In the genomic region with DNA sequence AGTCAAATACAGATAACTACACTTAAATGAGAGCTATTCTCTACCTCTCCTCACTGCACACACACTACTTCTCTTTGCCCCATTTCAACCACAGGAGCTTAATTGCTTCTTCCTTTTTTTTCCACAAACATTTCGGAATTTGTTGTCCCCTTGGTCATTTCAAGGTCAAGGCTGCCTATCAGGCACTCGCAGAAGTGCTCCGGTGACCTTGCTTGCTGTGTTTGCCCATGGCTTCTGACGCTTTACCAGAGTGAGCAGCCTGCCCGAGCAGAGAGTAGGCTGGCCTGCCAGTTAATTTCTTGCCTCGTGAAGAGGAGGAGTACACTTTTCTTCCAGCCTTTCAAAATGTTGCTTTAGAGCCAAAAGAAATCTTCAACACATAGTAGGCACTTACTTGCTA, we compare ENCODE assay signal across 24 cellular contexts.
"Had no signal": no experiment of that assay in that cellular context is flagged by ENCODE, and none has a peak within 500 bp of the region (broad histone marks: within the 10 kb centered on the region; RNA-seq: fewer than 3 reads in every experiment).

No MANE protein-coding gene starts in this region.

- ATAC-seq: esophagus mucosa; left colon; natural killer cell; right cardiac atrium; stimulated activated naive CD8-positive, alpha-beta T cell treated with anti-CD3 and anti-CD28 coated beads, Interleukin-15, Interleukin-2, amounts not matched to agents 100 U/mL and 50 U/mL, for 24 hours had no signal

- H3K4me1 ChIP-seq: breast epithelium, neural progenitor cell, upper lobe of left lung, vagina had no signal

- H3K4me3 ChIP-seq: breast epithelium, neural progenitor cell, upper lobe of left lung, vagina had no signal

- H3K9ac ChIP-seq: neural progenitor cell had no signal

- H3K27me3 ChIP-seq: breast epithelium, neural progenitor cell, upper lobe of left lung, vagina had no signal

- DNase-seq: activated CD4-positive, alpha-beta T cell treated with anti-CD3 and anti-CD28 coated beads for 4 hours; activated CD4-positive, alpha-beta T cell treated with anti-CD3 and anti-CD28 coated beads, Interleukin-2, amount 50 U/mL, for 4 hours; activated CD4-positive, CD25-positive, alpha-beta regulatory T cell; activated effector memory CD4-positive, alpha-beta T cell treated with anti-CD3 and anti-CD28 coated beads, Interleukin-2, amount 50 U/mL, for 16 hours; activated naive CD4-positive, alpha-beta T cell treated with anti-CD3 and anti-CD28 coated beads, Interleukin-2, amount 50 U/mL, for 16 hours; activated T-cell treated with anti-CD3 and anti-CD28 coated beads for 4 hours; amygdala; central memory CD4-positive, alpha-beta T cell; endodermal cell; head of caudate nucleus; hippocampal formation; left colon; natural killer cell; occipital lobe; posterior cingulate gyrus; right cardiac atrium; stimulated activated CD4-positive, alpha-beta T cell treated with anti-CD3 and anti-CD28 coated beads, Interleukin-2, amount 100 ng/mL, for 48 hours; stimulated activated naive CD8-positive, alpha-beta T cell treated with anti-CD3 and anti-CD28 coated beads, Interleukin-15, Interleukin-2, amounts not matched to agents 100 U/mL and 50 U/mL, for 24 hours; T1000 had no signal

- H3K9me3 ChIP-seq: upper lobe of left lung, vagina had no signal

- H3K27ac ChIP-seq: breast epithelium, neural progenitor cell, upper lobe of left lung, vagina had no signal

- H3K36me3 ChIP-seq: breast epithelium, neural progenitor cell, upper lobe of left lung had no signal
